ENCODE assay signal across 1 cellular context in genomic region chr19:5578094-5578846, GRCh38.
TF ChIP-seq lines count a peak whose summit lies in the region.

No MANE protein-coding gene starts in this region.

TF ChIP-seq in HCT116, 20 proteins besides CTCF, POLR2A, EP300 and RAD21 (continued from another document):
- no peak for TF ChIP-seq ZBTB33 (IDR thresholded peaks at IDR 0.05; ENCODE audit: extremely low read depth, insufficient replicate concordance, low read length)
